9 cellular contexts compared by ENCODE assay signal in the genomic region with DNA sequence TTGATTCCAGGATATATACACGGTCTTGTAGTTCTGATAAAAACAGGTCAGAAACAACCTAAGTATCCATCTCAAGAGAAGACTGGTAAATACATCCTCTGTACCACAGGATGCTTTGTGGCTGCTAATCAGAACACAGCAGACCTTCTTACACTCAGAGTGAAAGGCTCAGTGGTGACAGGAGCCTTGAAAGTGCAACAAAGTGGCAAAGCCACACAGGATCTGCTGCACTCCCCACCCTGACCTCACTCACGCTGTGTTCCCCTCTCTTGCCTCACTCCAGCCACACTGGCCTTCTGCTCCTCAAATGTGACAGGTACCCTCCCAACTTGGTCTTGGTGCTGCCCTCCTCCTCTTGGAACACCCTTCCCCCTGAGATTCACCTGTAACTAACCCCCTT.
DNase-seq lines count a peak whose midpoint lies in the region; ATAC-seq and TF ChIP-seq lines count a peak whose summit lies in the region.
"Had no signal": no experiment of that assay in that cellular context is flagged by ENCODE, and none has a peak within 500 bp of the region (broad histone marks: within the 10 kb centered on the region; RNA-seq: fewer than 3 reads in every experiment).

No MANE protein-coding gene starts in this region.

- no peaks in the 10 kb centered on the region for H3K4me1 ChIP-seq in prostate gland (replicated peaks)

- 89% methylated on average over 2 of the region's 2 CpGs for WGBS in prostate gland

- no peaks in the 10 kb centered on the region for H3K9me3 ChIP-seq in prostate gland

- ATAC-seq in HG03139 (IDR thresholded peaks at IDR 0.05; ENCODE audit: unreplicated experiment) = peak; percentile 88
- peak; percentile 99 for ATAC-seq in stimulated activated naive CD8-positive, alpha-beta T cell treated with anti-CD3 and anti-CD28 coated beads, Interleukin-15, Interleukin-2, amounts not matched to agents 100 U/mL and 50 U/mL, for 24 hours

- no peak for TF ChIP-seq POLR2A in prostate gland (IDR thresholded peaks at IDR 0.05)

- intact Hi-C loops in prostate gland (cut with DNase I) = no loop called here

- CTCF ChIA-PET in RWPE1 (lab: Yijun Ruan, JAX) = no interaction called here

- no peak overlapping the region for H3K4me3 ChIP-seq in prostate gland

- POLR2A ChIA-PET in RWPE1 (lab: Yijun Ruan, JAX; ENCODE audit: low non-redundant PET) = no interaction called here

- H3K36me3 ChIP-seq in prostate gland = no peaks in the 10 kb centered on the region

- peak; percentile 60 for DNase-seq in activated CD4-positive, alpha-beta T cell treated with anti-CD3 and anti-CD28 coated beads for 48 hours
- no peak for DNase-seq in activated CD4-positive, alpha-beta T cell treated with anti-CD3 and anti-CD28 coated beads, Interleukin-2, amount 50 U/mL, for 4 hours
- DNase-seq in activated gamma-delta T cell treated with anti-CD3 and anti-CD28 coated beads, Interleukin-2, amount 50 U/mL, for 16 hours (ENCODE audit: low read depth) = peak; percentile 16
- peak; percentile 55 for DNase-seq in stimulated activated naive CD8-positive, alpha-beta T cell treated with anti-CD3 and anti-CD28 coated beads, Interleukin-15, Interleukin-2, amounts not matched to agents 100 U/mL and 50 U/mL, for 24 hours
- no peak for DNase-seq in RWPE1 (ENCODE audit: low spot score)
- no peak for DNase-seq in prostate gland (ENCODE audit: low spot score)
- DNase-seq in anterior cingulate cortex (lab: John Stamatoyannopoulos, UW) = no peak

- no peak for TF ChIP-seq CTCF in RWPE1 (conservative IDR thresholded peaks at IDR 0.05; ENCODE audit: low read depth)
- TF ChIP-seq CTCF in prostate gland (IDR thresholded peaks at IDR 0.05) = no peak

- H3K27ac ChIP-seq in RWPE1 (no peak overlapping the region), prostate gland (no peak overlapping the region)
- H3K27ac ChIP-seq: VCaP had no signal

- H3K27me3 ChIP-seq in prostate gland (replicated peaks; ENCODE audit: insufficient read depth) = no peaks in the 10 kb centered on the region

Comparison
In these comparisons a context has a peak if more than half of its experiments do, and no peak if none do; other contexts are left out.
1. DNase-seq: peak in activated CD4-positive, alpha-beta T cell treated with anti-CD3 and anti-CD28 coated beads for 48 hours (single experiment), activated gamma-delta T cell treated with anti-CD3 and anti-CD28 coated beads, Interleukin-2, amount 50 U/mL, for 16 hours (single experiment) and stimulated activated naive CD8-positive, alpha-beta T cell treated with anti-CD3 and anti-CD28 coated beads, Interleukin-15, Interleukin-2, amounts not matched to agents 100 U/mL and 50 U/mL, for 24 hours (single experiment); none in activated CD4-positive, alpha-beta T cell treated with anti-CD3 and anti-CD28 coated beads, Interleukin-2, amount 50 U/mL, for 4 hours (0 of 2), RWPE1 (single experiment), prostate gland (single experiment) and anterior cingulate cortex (0 of 58).